Comparison of ENCODE assay signal across 8 cellular contexts in the genomic region with DNA sequence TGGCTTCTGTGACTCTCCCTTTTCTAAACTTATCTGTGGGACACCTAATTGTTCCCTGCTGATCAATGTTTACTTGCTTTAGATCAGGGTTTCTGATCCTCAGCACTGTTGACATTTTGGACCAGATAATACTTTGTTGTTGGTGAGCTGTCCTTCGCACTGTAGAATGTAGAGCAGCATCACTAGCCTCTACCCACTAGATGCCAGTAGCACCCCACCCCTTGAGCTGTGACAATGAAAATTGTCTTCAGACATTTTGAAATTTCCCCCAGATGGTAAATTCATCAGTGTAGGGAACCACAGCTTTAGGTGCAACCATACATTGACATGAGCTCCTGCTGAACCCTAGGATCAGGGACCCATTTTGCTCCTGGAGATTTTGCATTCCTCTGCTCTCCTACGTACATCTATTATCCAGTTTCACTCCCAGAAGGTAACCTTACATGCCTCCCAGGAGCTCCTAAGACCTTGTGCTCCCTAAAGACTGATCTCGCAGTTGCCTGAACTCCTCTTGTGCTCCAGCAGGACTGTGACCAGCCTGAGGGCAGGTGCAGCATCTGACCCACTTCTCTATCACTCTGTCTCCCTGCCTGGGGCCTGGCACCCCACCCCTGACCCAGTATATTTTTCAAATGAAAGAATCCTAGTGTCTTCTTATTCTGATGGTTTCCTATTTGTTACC.
DNase-seq lines count a peak whose midpoint lies in the region; ATAC-seq and TF ChIP-seq lines count a peak whose summit lies in the region.

No MANE protein-coding gene starts in this region.

- no peaks in the 10 kb centered on the region for H3K27me3 Mint-ChIP-seq in activated naive CD8-positive, alpha-beta T cell treated with anti-CD3 and anti-CD28 coated beads for 36 hours

- H3K9me3 ChIP-seq in osteoblast (ENCODE audit: low read depth, low read length) = no peaks in the 10 kb centered on the region

- no peaks in the 10 kb centered on the region for H3K36me3 ChIP-seq in osteoblast (ENCODE audit: insufficient read depth, low read length)

- peak; percentile 32 for TF ChIP-seq CTCF in osteoblast (IDR thresholded peaks at IDR 0.05; ENCODE audit: extremely low read depth, low read depth, low read length)

- H3K79me2 ChIP-seq in osteoblast (ENCODE audit: insufficient read depth, low read length) = no peaks in the 10 kb centered on the region

- no peak overlapping the region for H3K27ac Mint-ChIP-seq in activated naive CD8-positive, alpha-beta T cell treated with anti-CD3 and anti-CD28 coated beads for 36 hours

- H3K4me1 Mint-ChIP-seq in activated naive CD8-positive, alpha-beta T cell treated with anti-CD3 and anti-CD28 coated beads for 36 hours = peaks cover 3% of the 10 kb centered on the region

- H3K4me1 ChIP-seq in osteoblast (ENCODE audit: insufficient read depth, low read length) = no peaks in the 10 kb centered on the region

- no peak overlapping the region for H3K4me3 ChIP-seq in osteoblast (ENCODE audit: insufficient read depth, low read length)

- no peaks in the 10 kb centered on the region for H4K20me1 ChIP-seq in osteoblast (ENCODE audit: insufficient read depth, low read length)

- H3K27ac ChIP-seq in osteoblast (ENCODE audit: low read depth, low read length) = no peak overlapping the region

- DNase-seq in NCI-H187 (lab: John Stamatoyannopoulos, UW) = peak; percentile 20 to 39
- DNase-seq in NCI-H187 treated with DMSO at 0.1 percent for 48 hours (lab: John Stamatoyannopoulos, UW) = no peak
- DNase-seq in NCI-H1694 treated with DMSO at 0.1 percent for 48 hours (lab: John Stamatoyannopoulos, UW) = peak; percentile 13
- peak; percentile 7 for DNase-seq in activated naive CD8-positive, alpha-beta T cell treated with anti-CD3 and anti-CD28 coated beads for 36 hours
- DNase-seq in osteoblast (ENCODE audit: insufficient read length, low spot score, missing footprints) = no peak
- no peak for DNase-seq in Right ventricle myocardium inferior (ENCODE audit: missing footprints)

- ATAC-seq in GM21360 (IDR thresholded peaks at IDR 0.05; ENCODE audit: unreplicated experiment) = no peak
- no peak for ATAC-seq in HG03159 (IDR thresholded peaks at IDR 0.05; ENCODE audit: unreplicated experiment)
- no peak for ATAC-seq in Right ventricle myocardium inferior

- H3K9me3 Mint-ChIP-seq in activated naive CD8-positive, alpha-beta T cell treated with anti-CD3 and anti-CD28 coated beads for 36 hours = no peaks in the 10 kb centered on the region

- intact Hi-C loops in Right ventricle myocardium inferior (cut with DNase I) = loop anchor here (10.0 kb wide), 1 partner anchor 179 kb away; no protein-coding TSS in a partner anchor

- no peaks in the 10 kb centered on the region for H3K36me3 Mint-ChIP-seq in activated naive CD8-positive, alpha-beta T cell treated with anti-CD3 and anti-CD28 coated beads for 36 hours

- H3K27me3 ChIP-seq in osteoblast (ENCODE audit: insufficient read depth, low read length) = no peaks in the 10 kb centered on the region

- H3K4me3 Mint-ChIP-seq in activated naive CD8-positive, alpha-beta T cell treated with anti-CD3 and anti-CD28 coated beads for 36 hours = no peak overlapping the region

- no peak overlapping the region for H3K4me2 ChIP-seq in osteoblast (ENCODE audit: insufficient read depth, low read length)

- H2AFZ ChIP-seq in osteoblast (ENCODE audit: low read length) = no peak overlapping the region

Comparison
In these comparisons a context has a peak if more than half of its experiments do, and no peak if none do; other contexts are left out.
1. DNase-seq: peak in NCI-H187 (2 of 2), NCI-H1694 treated with DMSO at 0.1 percent for 48 hours (single experiment) and activated naive CD8-positive, alpha-beta T cell treated with anti-CD3 and anti-CD28 coated beads for 36 hours (single experiment); none in NCI-H187 treated with DMSO at 0.1 percent for 48 hours (single experiment), osteoblast (single experiment) and Right ventricle myocardium inferior (single experiment).